22 cellular contexts compared by ENCODE assay signal in the genomic region with DNA sequence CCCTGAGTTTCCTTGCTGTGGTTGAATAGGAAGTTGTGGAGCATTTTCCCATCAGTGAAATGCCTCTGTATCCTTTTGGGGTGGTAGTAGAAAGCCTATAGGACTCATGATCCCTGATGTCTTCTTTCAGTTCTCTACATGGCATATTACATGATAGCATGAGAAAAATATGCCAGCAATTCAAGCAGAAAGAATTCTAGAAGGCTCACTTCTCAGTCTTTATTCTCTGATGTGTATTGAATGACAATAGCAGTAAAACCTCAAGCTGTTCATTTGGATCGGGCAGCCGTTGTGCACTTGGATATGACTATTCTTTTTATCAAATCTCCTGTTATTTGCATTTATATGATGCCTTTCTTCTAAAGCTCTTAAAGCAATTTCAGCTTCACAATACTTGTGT.
DNase-seq lines count a peak whose midpoint lies in the region; ATAC-seq, FAIRE-seq and TF ChIP-seq lines count a peak whose summit lies in the region.
"Had no signal": no experiment of that assay in that cellular context is flagged by ENCODE, and none has a peak within 500 bp of the region (broad histone marks: within the 10 kb centered on the region; RNA-seq: fewer than 3 reads in every experiment).

No MANE protein-coding gene starts in this region.

- no peak overlapping the region for H4K8ac ChIP-seq in H9 (replicated peaks; ENCODE audit: insufficient read length, low read depth, low read length)

- no peak overlapping the region for H2BK12ac ChIP-seq in H9 (ENCODE audit: insufficient read length, low read depth, low read length)

- H2BK5ac ChIP-seq in H9 (ENCODE audit: insufficient read length, low read length), result no peak overlapping the region

- no peak overlapping the region for H3K23ac ChIP-seq in H9 (ENCODE audit: insufficient read length, low read depth, low read length)

- H3K23me2 ChIP-seq in H9 (ENCODE audit: insufficient read length, low read depth, low read length, poor library complexity, severe bottlenecking), result no peaks in the 10 kb centered on the region

- no peak for DNase-seq in H9
- DNase-seq in endodermal cell, result no peak
- DNase-seq in small intestine, result no peak
- no peak for DNase-seq in left lobe of liver (ENCODE audit: low spot score)
- no peak for DNase-seq in T-cell
- DNase-seq: CD4-positive, alpha-beta memory T cell; DMS153; HFFc6; KG1; NCI-H1417 treated with DMSO at 0.1 percent for 48 hours; NCI-H187 treated with DMSO at 0.1 percent for 48 hours; NCI-H2227 treated with DMSO at 0.1 percent for 48 hours; NCI-H510A treated with DMSO at 0.1 percent for 48 hours; NCI-H82; RPMI8226; SHP77 treated with DMSO at 0.1 percent for 48 hours had no signal

- H2BK15ac ChIP-seq in H9 (ENCODE audit: low read depth, low read length), result no peak overlapping the region

- POLR2A ChIA-PET in T-cell (lab: Charles Lee), result no interaction called here

- ATAC-seq in left lobe of liver, result no peak
- ATAC-seq in T-cell (replicated peaks in 1 of 4), result no peak

- no peaks in the 10 kb centered on the region for H3K36me3 ChIP-seq in endodermal cell (ENCODE audit: control insufficient read depth, insufficient read depth, low read length)
- H3K36me3 ChIP-seq in neuron (ENCODE audit: insufficient read depth, low read length), result no peaks in the 10 kb centered on the region
- H3K36me3 ChIP-seq in small intestine (ENCODE audit: control insufficient read depth in 2 of 2, insufficient read depth in 2 of 2, low read length in 2 of 2), result no peaks in the 10 kb centered on the region
- H3K36me3 ChIP-seq: BLaER1 had no signal

- H3K9ac ChIP-seq in H9 (ENCODE audit: extremely low read depth, insufficient read length, low read length), result no peak overlapping the region
- H3K9ac ChIP-seq in endodermal cell (ENCODE audit: extremely low read depth, low read length, poor library complexity, severe bottlenecking), result no peak overlapping the region
- H3K9ac ChIP-seq: BLaER1 had no signal

- H3K4me2 ChIP-seq in H9 (ENCODE audit: insufficient read depth, insufficient read length, low read length), result no peak overlapping the region
- H3K4me2 ChIP-seq: BLaER1 had no signal

- no peaks in the 10 kb centered on the region for H4K20me1 ChIP-seq in H9 (ENCODE audit: control insufficient read depth, insufficient read depth, insufficient read length)
- H4K20me1 ChIP-seq: BLaER1 had no signal

- H3K56ac ChIP-seq in H9 (ENCODE audit: insufficient read length, low read depth, low read length), result no peak overlapping the region

- no peak overlapping the region for H3T11ph ChIP-seq in H9 (ENCODE audit: low read length)

- no peak overlapping the region for H3K27ac ChIP-seq in H9 (ENCODE audit: insufficient read length, low read depth, low read length)
- peak overlapping the region; percentile 50 for H3K27ac ChIP-seq in endodermal cell (ENCODE audit: low read depth, low read length)
- no peak overlapping the region for H3K27ac ChIP-seq in small intestine (ENCODE audit: low read depth in 1 of 2, low read length in 1 of 2)
- H3K27ac ChIP-seq: BLaER1 had no signal

- H3K9me3 Mint-ChIP-seq in H9, result no peaks in the 10 kb centered on the region
- no peaks in the 10 kb centered on the region for H3K9me3 Mint-ChIP-seq in activated naive CD8-positive, alpha-beta T cell (ENCODE audit: low read depth)
- no peaks in the 10 kb centered on the region for H3K9me3 Mint-ChIP-seq in endodermal cell
- H3K9me3 Mint-ChIP-seq in T-cell, result no peaks in the 10 kb centered on the region

- H3K4me3 ChIP-seq in endodermal cell (ENCODE audit: low read length) (no peak overlapping the region), neuron (ENCODE audit: low read length) (no peak overlapping the region), small intestine (ENCODE audit: low read depth in 1 of 2, low read length in 2 of 2) (no peak overlapping the region)
- H3K4me3 ChIP-seq: BLaER1 had no signal

- H4K91ac ChIP-seq in H9 (ENCODE audit: insufficient read length, low read depth, low read length), result no peak overlapping the region

- H3K27ac Mint-ChIP-seq in H9 (peak overlapping the region; percentile 18 to 76 (median 48); a peak in 2 of 7 replicates), endodermal cell (no peak overlapping the region), T-cell (no peak overlapping the region)
- peak overlapping the region; percentile 64 for H3K27ac Mint-ChIP-seq in activated naive CD8-positive, alpha-beta T cell
- H3K27ac Mint-ChIP-seq: CD4-positive, alpha-beta memory T cell; HFFc6 had no signal

- H2BK20ac ChIP-seq in H9 (ENCODE audit: low read depth, low read length, poor library complexity, severe bottlenecking), result no peak overlapping the region

- no peaks in the 10 kb centered on the region for H3K4me1 ChIP-seq in H9 (ENCODE audit: insufficient read depth, low read length)
- peaks cover 17% of the 10 kb centered on the region for H3K4me1 ChIP-seq in endodermal cell (ENCODE audit: control insufficient read depth, insufficient read depth, low read length)
- peaks cover 30% of the 10 kb centered on the region for H3K4me1 ChIP-seq in neuron (ENCODE audit: insufficient read depth, low read length)
- H3K4me1 ChIP-seq in small intestine (ENCODE audit: control insufficient read depth in 2 of 2, insufficient read depth in 1 of 2, low read depth in 1 of 2, low read length in 1 of 2), result no peaks in the 10 kb centered on the region
- H3K4me1 ChIP-seq: BLaER1 had no signal

- H3K27me3 Mint-ChIP-seq in H9 (ENCODE audit: low read depth), result no peaks in the 10 kb centered on the region
- no peaks in the 10 kb centered on the region for H3K27me3 Mint-ChIP-seq in activated naive CD8-positive, alpha-beta T cell
- H3K27me3 Mint-ChIP-seq in endodermal cell (ENCODE audit: insufficient read depth), result peaks cover 4% of the 10 kb centered on the region
- H3K27me3 Mint-ChIP-seq in T-cell, result no peaks in the 10 kb centered on the region
- H3K27me3 Mint-ChIP-seq: CD4-positive, alpha-beta memory T cell had no signal

- no CpG with 5 or more reads among the region's 2 CpGs for WGBS in H9 (ENCODE audit: extremely low coverage, insufficient read length, low lambda C conversion rate)
- 40 to 73% methylated on average over 1 to 2 of the region's 2 CpGs for WGBS in endodermal cell (ENCODE audit: insufficient coverage in 1 of 2, insufficient read length in 1 of 2), 2 experiments
- 83 to 93% (median 83%) methylated on average over 2 of the region's 2 CpGs for WGBS in small intestine, 3 donors

- H3K4me3 Mint-ChIP-seq in H9 (no peak overlapping the region), endodermal cell (no peak overlapping the region), T-cell (no peak overlapping the region)
- H3K4me3 Mint-ChIP-seq in activated naive CD8-positive, alpha-beta T cell, result no peak overlapping the region
- H3K4me3 Mint-ChIP-seq: CD4-positive, alpha-beta memory T cell; HFFc6 had no signal

- H3K79me2 ChIP-seq in H9 (ENCODE audit: insufficient read depth, low read length), result no peaks in the 10 kb centered on the region

- no peak overlapping the region for H4K5ac ChIP-seq in H9 (ENCODE audit: insufficient read length, low read depth, low read length)

- H3K18ac ChIP-seq in H9 (ENCODE audit: insufficient read length, low read depth, low read length), result no peak overlapping the region

- H2AFZ ChIP-seq in H9 (ENCODE audit: low read length), result no peak overlapping the region
- peak overlapping the region; percentile 48 for H2AFZ ChIP-seq in neuron (ENCODE audit: low read depth, low read length)

- H2BK120ac ChIP-seq in H9 (ENCODE audit: low read depth, low read length, poor library complexity, severe bottlenecking), result no peak overlapping the region

- CTCF ChIA-PET in T-cell (lab: Charles Lee), result no interaction called here

- H2AK5ac ChIP-seq in H9 (ENCODE audit: insufficient read length, low read length), result no peak overlapping the region

- H3K9me3 ChIP-seq in H9 (ENCODE audit: control insufficient read depth, low read depth, low read length) (no peaks in the 10 kb centered on the region), endodermal cell (ENCODE audit: control insufficient read depth, low read length) (no peaks in the 10 kb centered on the region), neuron (ENCODE audit: low read length) (no peaks in the 10 kb centered on the region), small intestine (ENCODE audit: control insufficient read depth, low read depth) (no peaks in the 10 kb centered on the region)
- H3K9me3 ChIP-seq: BLaER1 had no signal

- H3K27me3 ChIP-seq in H9 (ENCODE audit: insufficient read depth, low read length), result no peaks in the 10 kb centered on the region
- H3K27me3 ChIP-seq in endodermal cell (ENCODE audit: control insufficient read depth, insufficient read depth, low read length, poor library complexity, severe bottlenecking), result no peaks in the 10 kb centered on the region
- H3K27me3 ChIP-seq in neuron (ENCODE audit: insufficient read depth, low read length), result no peaks in the 10 kb centered on the region
- no peaks in the 10 kb centered on the region for H3K27me3 ChIP-seq in small intestine (ENCODE audit: control insufficient read depth in 2 of 2, insufficient read depth in 2 of 2, low read length in 2 of 2)
- H3K27me3 ChIP-seq: BLaER1 had no signal

- no peak for TF ChIP-seq CTCF in H9 (conservative IDR thresholded peaks at IDR 0.05)
- no peak for TF ChIP-seq CTCF in endodermal cell (conservative IDR thresholded peaks at IDR 0.05)

- H3K79me1 ChIP-seq in H9 (ENCODE audit: insufficient read depth, low read depth, low read length, poor library complexity, severe bottlenecking), result no peaks in the 10 kb centered on the region

- FAIRE-seq in small intestine (lab: Jason Lieb, UNC), result no peak
- FAIRE-seq: GM12891, GM18507, H1 had no signal

- no peak overlapping the region for H3K4ac ChIP-seq in H9 (ENCODE audit: low read depth, low read length)

- H3K14ac ChIP-seq in H9 (ENCODE audit: insufficient read depth, low read length), result no peak overlapping the region

- H3K36me3 Mint-ChIP-seq in H9 (ENCODE audit: insufficient read depth in 1 of 3, low read depth in 3 of 3) (no peaks in the 10 kb centered on the region), endodermal cell (ENCODE audit: low read depth) (no peaks in the 10 kb centered on the region), T-cell (no peaks in the 10 kb centered on the region)
- H3K36me3 Mint-ChIP-seq in activated naive CD8-positive, alpha-beta T cell, result no peaks in the 10 kb centered on the region
- H3K36me3 Mint-ChIP-seq: CD4-positive, alpha-beta memory T cell had no signal

- H3K4me1 Mint-ChIP-seq in H9 (peaks cover 27 to 28% of the 10 kb centered on the region in 2 experiments), endodermal cell (peaks cover 30% of the 10 kb centered on the region), T-cell (peaks cover 8 to 39% (median 31%) of the 10 kb centered on the region in 3 donors)
- H3K4me1 Mint-ChIP-seq in activated naive CD8-positive, alpha-beta T cell (ENCODE audit: low read depth), result peaks cover 61% of the 10 kb centered on the region

Comparison
In these comparisons a context has a peak if more than half of its experiments do, and no peak if none do; other contexts are left out.
1. H3K27ac Mint-ChIP-seq: peak in H9 (3 of 3) and activated naive CD8-positive, alpha-beta T cell (single experiment); none in endodermal cell (single experiment) and T-cell (0 of 2).